In the genomic region with DNA sequence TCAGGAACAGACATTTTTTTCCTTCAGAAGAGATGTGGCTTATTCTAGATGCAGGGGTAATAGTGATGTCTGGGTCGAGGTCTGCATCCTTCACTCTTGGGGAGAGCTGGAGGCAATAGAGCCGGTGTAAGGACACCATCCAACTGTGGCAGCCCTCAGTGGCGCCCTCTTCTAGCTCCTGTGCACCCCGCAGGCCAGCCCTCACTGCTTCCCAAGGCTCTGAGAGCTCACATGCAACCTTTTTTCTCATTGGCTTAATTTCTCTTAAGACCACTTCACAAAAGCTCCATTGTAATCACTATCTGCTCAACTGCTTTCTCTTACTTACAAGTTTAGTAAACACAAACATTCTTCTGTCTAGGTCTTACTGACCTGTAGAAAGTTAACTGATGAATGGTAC, we compare ENCODE assay signal across 12 cellular contexts. TPM values are rescaled to one million over a fixed set of nuclear protein-coding genes. Genes with fewer than 3 reads are reported as not detected.
DNase-seq lines count a peak whose midpoint lies in the region; ATAC-seq and TF ChIP-seq lines count a peak whose summit lies in the region.
"Had no signal": no experiment of that assay in that cellular context is flagged by ENCODE, and none has a peak within 500 bp of the region (broad histone marks: within the 10 kb centered on the region; RNA-seq: fewer than 3 reads in every experiment).

No MANE protein-coding gene starts in this region.

- DNase-seq in Calu3 (peak; percentile 49), HFFc6 (no peak), iPS DF 6.9 (ENCODE audit: low read depth, low spot score) (peak; percentile 31), middle frontal gyrus (ENCODE audit: extremely low spot score, low spot score) (no peak), dedifferentiated amniotic fluid mesenchymal stem cell (ENCODE audit: extremely low spot score) (no peak)
- DNase-seq: central memory CD4-positive, alpha-beta T cell; DMS79; stimulated activated naive B cell treated with anti-CD40 and anti-IgM and Interleukin-4, amounts not matched to agents 10 μg/mL and 1 μg/mL and 100 μg/mL, for 72 hours; T-helper 1 cell had no signal

- H3K9me3 ChIP-seq in iPS DF 6.9 (ENCODE audit: control insufficient read depth, insufficient read depth, low read length), result no peaks in the 10 kb centered on the region

- no peaks in the 10 kb centered on the region for H3K27me3 Mint-ChIP-seq in Calu3 (ENCODE audit: unreplicated experiment)
- H3K27me3 Mint-ChIP-seq in HFFc6 (ENCODE audit: insufficient read depth), result peaks cover 3% of the 10 kb centered on the region; the same call in 1 of the 2 replicates

- no peak overlapping the region for H3K4me3 ChIP-seq in iPS DF 6.9 (ENCODE audit: low read length)

- ATAC-seq in SK-N-SH treated with all-trans-retinoic acid at 6 μM for 48 hours (peak; percentile 11; the same call in 1 of the 3 replicates), GM21529 (IDR thresholded peaks at IDR 0.05; ENCODE audit: unreplicated experiment) (no peak), HG03280 (IDR thresholded peaks at IDR 0.05; ENCODE audit: unreplicated experiment) (no peak)
- ATAC-seq: stimulated activated naive B cell treated with anti-CD40 and anti-IgM and Interleukin-4, amounts not matched to agents 10 μg/mL and 1 μg/mL and 100 μg/mL, for 72 hours had no signal

- intact Hi-C loops in Calu3 (cut with micrococcal nuclease; ENCODE audit: unreplicated experiment), result no loop called here

- no CpG with 5 or more reads among the region's 4 CpGs for WGBS in iPS DF 6.9 (ENCODE audit: insufficient coverage, insufficient read length)

- H3K36me3 ChIP-seq in iPS DF 6.9 (ENCODE audit: control insufficient read depth, insufficient read depth, low read length), result no peaks in the 10 kb centered on the region

- no peak overlapping the region for H3K27ac Mint-ChIP-seq in Calu3 (ENCODE audit: unreplicated experiment)
- no peak overlapping the region for H3K27ac Mint-ChIP-seq in HFFc6
- H3K27ac Mint-ChIP-seq: stimulated activated naive B cell treated with anti-CD40 and anti-IgM and Interleukin-4, amounts not matched to agents 10 μg/mL and 1 μg/mL and 100 μg/mL, for 72 hours had no signal

- TF ChIP-seq CTCF in Calu3 (IDR thresholded peaks at IDR 0.05; ENCODE audit: unreplicated experiment), result no peak
- TF ChIP-seq CTCF in HFFc6 (IDR thresholded peaks at IDR 0.05), result peak; percentile 53

- no peaks in the 10 kb centered on the region for H3K4me1 ChIP-seq in iPS DF 6.9 (ENCODE audit: control insufficient read depth, insufficient read depth, low read length)

- CTCF ChIA-PET in Calu3 (lab: Charles Lee), result interaction anchor here (1.1 to 1.2 kb wide), 2 partner anchors 22 to 247 kb away, joined by 3 to 8 read pairs; a partner anchor contains a TSS

- BruUV-seq in Calu3 (replicated peaks; lab: Mats Ljungman, UMichigan), result no TSS peak

- H3K9me3 Mint-ChIP-seq in Calu3 (ENCODE audit: low read depth, unreplicated experiment), result no peaks in the 10 kb centered on the region
- no peaks in the 10 kb centered on the region for H3K9me3 Mint-ChIP-seq in HFFc6
- H3K9me3 Mint-ChIP-seq: stimulated activated naive B cell treated with anti-CD40 and anti-IgM and Interleukin-4, amounts not matched to agents 10 μg/mL and 1 μg/mL and 100 μg/mL, for 72 hours had no signal

- H3K4me3 Mint-ChIP-seq in Calu3 (ENCODE audit: low read depth, unreplicated experiment), result no peak overlapping the region
- no peak overlapping the region for H3K4me3 Mint-ChIP-seq in HFFc6
- H3K4me3 Mint-ChIP-seq: stimulated activated naive B cell treated with anti-CD40 and anti-IgM and Interleukin-4, amounts not matched to agents 10 μg/mL and 1 μg/mL and 100 μg/mL, for 72 hours had no signal

- no peaks in the 10 kb centered on the region for H3K27me3 ChIP-seq in iPS DF 6.9 (ENCODE audit: control insufficient read depth, insufficient read depth, low read length)

- H3K36me3 Mint-ChIP-seq in Calu3 (ENCODE audit: insufficient read depth, unreplicated experiment) (peaks cover 14% of the 10 kb centered on the region), HFFc6 (ENCODE audit: low read depth) (no peaks in the 10 kb centered on the region)

- H3K27ac ChIP-seq in iPS DF 6.9 (ENCODE audit: low read length), result no peak overlapping the region

- H3K4me1 Mint-ChIP-seq in Calu3 (ENCODE audit: low read depth, unreplicated experiment) (peaks cover 21% of the 10 kb centered on the region), HFFc6 (ENCODE audit: low read depth) (peaks cover 34% of the 10 kb centered on the region)

TF ChIP-seq in SK-N-SH treated with all-trans-retinoic acid at 6 μM for 48 hours, 23 proteins besides CTCF, POLR2A, EP300 and RAD21:
- no peak for TF ChIP-seq ZFP3 (CRISPR knock-in tag; IDR thresholded peaks at IDR 0.05)
- no peak for TF ChIP-seq ISL1 (CRISPR knock-in tag; IDR thresholded peaks at IDR 0.05)
- TF ChIP-seq PPARA (CRISPR knock-in tag; IDR thresholded peaks at IDR 0.05; ENCODE audit: borderline replicate concordance), result no peak
- TF ChIP-seq, protein P1, sequence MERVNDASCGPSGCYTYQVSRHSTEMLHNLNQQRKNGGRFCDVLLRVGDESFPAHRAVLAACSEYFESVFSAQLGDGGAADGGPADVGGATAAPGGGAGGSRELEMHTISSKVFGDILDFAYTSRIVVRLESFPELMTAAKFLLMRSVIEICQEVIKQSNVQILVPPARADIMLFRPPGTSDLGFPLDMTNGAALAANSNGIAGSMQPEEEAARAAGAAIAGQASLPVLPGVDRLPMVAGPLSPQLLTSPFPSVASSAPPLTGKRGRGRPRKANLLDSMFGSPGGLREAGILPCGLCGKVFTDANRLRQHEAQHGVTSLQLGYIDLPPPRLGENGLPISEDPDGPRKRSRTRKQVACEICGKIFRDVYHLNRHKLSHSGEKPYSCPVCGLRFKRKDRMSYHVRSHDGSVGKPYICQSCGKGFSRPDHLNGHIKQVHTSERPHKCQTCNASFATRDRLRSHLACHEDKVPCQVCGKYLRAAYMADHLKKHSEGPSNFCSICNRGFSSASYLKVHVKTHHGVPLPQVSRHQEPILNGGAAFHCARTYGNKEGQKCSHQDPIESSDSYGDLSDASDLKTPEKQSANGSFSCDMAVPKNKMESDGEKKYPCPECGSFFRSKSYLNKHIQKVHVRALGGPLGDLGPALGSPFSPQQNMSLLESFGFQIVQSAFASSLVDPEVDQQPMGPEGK (CRISPR knock-in tag; IDR thresholded peaks at IDR 0.05; ENCODE audit: borderline replicate concordance), result no peak
- no peak for TF ChIP-seq RARB (CRISPR knock-in tag; IDR thresholded peaks at IDR 0.05)
- no peak for TF ChIP-seq ZC3H10 (CRISPR knock-in tag; IDR thresholded peaks at IDR 0.05)
- TF ChIP-seq ZFP30 (CRISPR knock-in tag; IDR thresholded peaks at IDR 0.05), result no peak
- no peak for TF ChIP-seq SNAI2 (CRISPR knock-in tag; IDR thresholded peaks at IDR 0.05)
- TF ChIP-seq TOX (CRISPR knock-in tag; IDR thresholded peaks at IDR 0.05; ENCODE audit: borderline replicate concordance), result no peak

RNA-seq across cellular contexts. Expression of a gene that starts 3.9 kb away (rescaled TPM):
- 62.5 and 72.8 TPM in 2 replicates for total RNA-seq in Calu3 (2022)
- total RNA-seq in HFFc6 (2021; fragmentation: NEBNext Ultra II Directional; extraction: Animal tissue kit (Norgen Biotek cat#: 25700)), result 10 to 100 TPM; 26.8 to 34.8 (median 33.0) TPM

Comparison
In these comparisons a context has a peak if more than half of its experiments do, and no peak if none do; other contexts are left out.
1. DNase-seq: peak in Calu3 (single experiment) and iPS DF 6.9 (single experiment); none in HFFc6 (single experiment), middle frontal gyrus (single experiment) and dedifferentiated amniotic fluid mesenchymal stem cell (single experiment).